Comparison of ENCODE assay signal across 8 cellular contexts in the genomic region with DNA sequence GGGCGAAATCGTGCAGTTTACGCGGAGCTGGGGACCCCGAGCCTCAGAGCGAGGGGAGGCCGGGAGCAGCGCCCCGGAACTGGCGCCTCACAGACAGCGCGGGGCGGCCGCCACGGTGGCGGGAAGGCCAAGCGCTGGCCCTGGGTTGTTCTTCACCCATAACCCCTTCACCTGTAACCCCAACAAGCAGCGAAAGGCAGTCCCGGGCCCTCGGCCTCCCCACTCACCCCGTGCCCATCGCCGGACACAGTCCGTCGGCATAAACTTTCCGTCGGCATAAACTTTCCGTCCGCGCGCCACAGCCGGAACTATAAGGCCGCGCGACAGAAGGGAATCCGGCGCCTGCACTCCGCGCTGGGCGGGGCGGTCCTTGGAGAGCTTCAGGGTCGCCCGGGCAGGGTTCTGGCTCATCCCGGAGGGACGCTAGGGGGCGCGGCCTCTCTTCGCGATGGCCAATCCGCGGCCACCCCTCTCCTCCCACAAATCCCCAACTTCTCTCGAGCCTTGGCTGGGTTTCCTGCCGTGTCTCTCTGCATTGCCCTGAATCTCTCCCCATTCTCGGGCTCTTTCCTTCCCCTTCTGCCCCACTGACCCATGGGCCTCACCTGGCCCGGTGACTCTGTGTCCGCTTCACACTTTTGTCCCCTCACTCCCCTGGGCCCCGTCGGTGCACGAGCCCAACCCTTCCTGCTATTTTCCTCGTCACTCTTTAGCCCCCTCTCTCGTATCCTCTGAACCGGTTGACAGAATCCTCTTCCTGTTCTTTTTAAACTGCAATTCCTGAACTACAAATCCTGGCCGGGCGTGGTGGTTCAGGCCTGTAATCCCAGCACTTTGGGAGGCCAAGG. TPM values are rescaled to one million over a fixed set of nuclear protein-coding genes. Genes with fewer than 3 reads are reported as not detected.
DNase-seq lines count a peak whose midpoint lies in the region; ATAC-seq and TF ChIP-seq lines count a peak whose summit lies in the region.

A gene (minus strand): TSS at position 261 of the 848 bp plus-strand sequence. CDS start 3,751 bp downstream, outside the sequence.

- WGBS in ovary, 3 donors, result 1% methylated on average over 64 of the region's 64 CpGs
- WGBS in thyroid gland, 2 donors, result 1% methylated on average over 49 to 56 of the region's 64 CpGs

- peaks cover 44% of the 10 kb centered on the region for H3K79me2 ChIP-seq in SU-DHL-6 (ENCODE audit: insufficient read depth, low read length)

- peak within 1 kb of the TSS; percentile 89 for H3K4me3 Mint-ChIP-seq in activated naive CD8-positive, alpha-beta T cell treated with anti-CD3 and anti-CD28 coated beads, Interleukin-2, amount 10 ng/mL, durations not matched to agents 7 days and 5 days

- H4K20me1 ChIP-seq in SU-DHL-6 (ENCODE audit: low read depth, low read length), result no peaks in the 10 kb centered on the region

- H3K9ac ChIP-seq in SU-DHL-6 (ENCODE audit: low read length), result peak within 1 kb of the TSS; percentile 90

- H3K4me1 ChIP-seq in ovary (ENCODE audit: insufficient read depth) (peaks cover 14% of the 10 kb centered on the region), thyroid gland (peaks cover 15 to 18% of the 10 kb centered on the region in 2 donors)

- peak; percentile 94 for ATAC-seq in HG02759 (IDR thresholded peaks at IDR 0.05; ENCODE audit: unreplicated experiment)
- ATAC-seq in activated naive CD8-positive, alpha-beta T cell treated with anti-CD3 and anti-CD28 coated beads, Interleukin-2, amount 10 ng/mL, durations not matched to agents 7 days and 5 days (ENCODE audit: low read depth), result peak; percentile 98

- H3K27ac Mint-ChIP-seq in activated naive CD8-positive, alpha-beta T cell treated with anti-CD3 and anti-CD28 coated beads, Interleukin-2, amount 10 ng/mL, durations not matched to agents 7 days and 5 days, result peak within 1 kb of the TSS; percentile 95

- H3K4me3 ChIP-seq in SU-DHL-6 (ENCODE audit: insufficient read depth, low read length, poor library complexity, severe bottlenecking), result peak within 1 kb of the TSS; percentile 90
- H3K4me3 ChIP-seq in ovary, result peak within 1 kb of the TSS; percentile 94
- H3K4me3 ChIP-seq in thyroid gland (replicated peaks in 1 of 3), result peak within 1 kb of the TSS; percentile 17 to 68 (median 66)

- peak; percentile 85 for DNase-seq in NCI-H128 (lab: John Stamatoyannopoulos, UW; ENCODE audit: unreplicated experiment)
- peak; percentile 95 for DNase-seq in activated naive CD8-positive, alpha-beta T cell treated with anti-CD3 and anti-CD28 coated beads, Interleukin-2, amount 10 ng/mL, durations not matched to agents 7 days and 5 days
- peak; percentile 95 to 99 (median 98) for DNase-seq in head of caudate nucleus
- DNase-seq in ovary, result peak; percentile 97 to 99 (median 98)
- peak; percentile 99 for DNase-seq in thyroid gland

- TF ChIP-seq CTCF in GM12873 (IDR thresholded peaks at IDR 0.05; ENCODE audit: insufficient read depth, low read depth, low read length, missing control alignments) (peak; percentile 72), SU-DHL-6 (IDR thresholded peaks at IDR 0.05; ENCODE audit: insufficient read depth, low read length, poor library complexity, severe bottlenecking) (peak; percentile 45), ovary (IDR thresholded peaks at IDR 0.05) (peak; percentile 61 to 77 (median 62)), thyroid gland (IDR thresholded peaks at IDR 0.05) (peak in 4 of 6 experiments; percentile 35 to 65 (median 39))

- H3K9me3 ChIP-seq in SU-DHL-6 (ENCODE audit: insufficient read depth, low read length), result no peaks in the 10 kb centered on the region
- no peaks in the 10 kb centered on the region for H3K9me3 ChIP-seq in ovary
- no peaks in the 10 kb centered on the region for H3K9me3 ChIP-seq in thyroid gland

- no peaks in the 10 kb centered on the region for H3K9me2 ChIP-seq in SU-DHL-6 (replicated peaks; ENCODE audit: insufficient read depth, low read length)

- H3K36me3 Mint-ChIP-seq in activated naive CD8-positive, alpha-beta T cell treated with anti-CD3 and anti-CD28 coated beads, Interleukin-2, amount 10 ng/mL, durations not matched to agents 7 days and 5 days, result no peaks in the 10 kb centered on the region

- H2AFZ ChIP-seq in SU-DHL-6 (ENCODE audit: low read depth, low read length, severe bottlenecking), result peak within 1 kb of the TSS; percentile 99

- H3K27me3 ChIP-seq in SU-DHL-6 (ENCODE audit: low read length) (no peaks in the 10 kb centered on the region), ovary (no peaks in the 10 kb centered on the region), thyroid gland (no peaks in the 10 kb centered on the region)

- TF ChIP-seq POLR2A in ovary (IDR thresholded peaks at IDR 0.05), result peak; percentile 72
- peak; percentile 9 to 77 for TF ChIP-seq POLR2A in thyroid gland (IDR thresholded peaks at IDR 0.05)

- H3K27ac ChIP-seq in SU-DHL-6 (ENCODE audit: low read depth, low read length) (peak within 1 kb of the TSS; percentile 76), ovary (peak within 1 kb of the TSS; percentile 73 to 82), thyroid gland (peak within 1 kb of the TSS; percentile 91 to 95 (median 94))

- intact Hi-C loops in head of caudate nucleus (cut with DNase I), result loop anchor here (10.0 kb wide), 1 partner anchor 684 kb away; a partner anchor contains a TSS
- intact Hi-C loops in ovary (cut with DNase I), result no loop called here
- intact Hi-C loops in thyroid gland (cut with DNase I), result no loop called here

- H3K36me3 ChIP-seq in SU-DHL-6 (ENCODE audit: low read length) (no peaks in the 10 kb centered on the region), ovary (no peaks in the 10 kb centered on the region), thyroid gland (no peaks in the 10 kb centered on the region)

- no peak for TF ChIP-seq EP300 in ovary (IDR thresholded peaks at IDR 0.05)

- peaks cover 3% of the 10 kb centered on the region; the same call in 1 of the 2 replicates for H3F3A ChIP-seq in SU-DHL-6 (ENCODE audit: insufficient read depth)

- no peaks in the 10 kb centered on the region for H3K27me3 Mint-ChIP-seq in activated naive CD8-positive, alpha-beta T cell treated with anti-CD3 and anti-CD28 coated beads, Interleukin-2, amount 10 ng/mL, durations not matched to agents 7 days and 5 days

- peak within 1 kb of the TSS; percentile 91 for H3K4me2 ChIP-seq in SU-DHL-6 (ENCODE audit: low read depth, low read length, poor library complexity, severe bottlenecking)

- peaks cover 26% of the 10 kb centered on the region for H3K4me1 Mint-ChIP-seq in activated naive CD8-positive, alpha-beta T cell treated with anti-CD3 and anti-CD28 coated beads, Interleukin-2, amount 10 ng/mL, durations not matched to agents 7 days and 5 days

- POLR2A ChIA-PET in activated naive CD8-positive, alpha-beta T cell treated with anti-CD3 and anti-CD28 coated beads, Interleukin-2, amount 10 ng/mL, durations not matched to agents 7 days and 5 days (lab: Charles Lee), result interaction anchor here (0.6 to 2.9 kb wide), 12 partner anchors 10 to 306 kb away, joined by 3 to 17 read pairs (median 3); a partner anchor contains a TSS

- no peaks in the 10 kb centered on the region for H3K9me3 Mint-ChIP-seq in activated naive CD8-positive, alpha-beta T cell treated with anti-CD3 and anti-CD28 coated beads, Interleukin-2, amount 10 ng/mL, durations not matched to agents 7 days and 5 days

RNA-seq across cellular contexts. Expression of the gene that starts here (rescaled TPM):
- total RNA-seq in activated naive CD8-positive, alpha-beta T cell treated with anti-CD3 and anti-CD28 coated beads, Interleukin-2, amount 10 ng/mL, durations not matched to agents 7 days and 5 days, result 10 to 100 TPM; 42.8 to 43.0 TPM
- total RNA-seq in ovary, result 10 to 100 TPM; 25.5 to 41.7 (median 28.1) TPM
- 10 to 100 TPM; 25.9 to 38.0 TPM for polyA plus RNA-seq in ovary
- total RNA-seq in thyroid gland, result 10 to 100 TPM; 52.4 to 99.4 (median 62.9) TPM

Comparison
In these comparisons a context has a peak if more than half of its experiments do, and no peak if none do; other contexts are left out.
1. Peak in every context shown above with its lines: DNase-seq, ATAC-seq, H3K4me3 ChIP-seq and H3K27ac ChIP-seq.